Comparison of ENCODE assay signal across 8 cellular contexts in the genomic region with DNA sequence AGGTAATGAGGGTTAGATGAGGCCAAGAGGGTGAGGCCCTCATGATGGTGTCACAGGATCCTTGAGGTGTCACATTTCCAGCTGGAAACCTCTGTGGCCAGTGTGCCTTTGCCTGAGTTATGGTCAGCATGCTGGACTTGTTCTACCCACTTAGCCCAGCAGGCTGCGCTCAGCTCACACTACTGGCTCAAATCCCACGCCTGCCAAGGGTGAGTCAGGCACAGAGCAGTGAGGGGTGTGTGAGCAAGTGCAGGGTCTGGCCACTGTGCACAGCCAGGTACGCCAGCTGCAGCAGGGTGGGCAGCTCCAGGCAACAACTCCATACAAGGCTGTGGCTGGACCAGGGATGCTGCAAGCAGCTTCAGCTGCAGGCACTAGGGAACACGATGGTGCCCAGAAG.
DNase-seq lines count a peak whose midpoint lies in the region; ATAC-seq, FAIRE-seq and TF ChIP-seq lines count a peak whose summit lies in the region.

No MANE protein-coding gene starts in this region.

- no peaks in the 10 kb centered on the region for H3K23me2 ChIP-seq in H9 (ENCODE audit: insufficient read length, low read depth, low read length, poor library complexity, severe bottlenecking)

- peak; percentile 92 for TF ChIP-seq CTCF in H9 (conservative IDR thresholded peaks at IDR 0.05)
- TF ChIP-seq CTCF in ascending aorta (IDR thresholded peaks at IDR 0.05), result peak in 2 of 3 experiments; percentile 7 to 48
- TF ChIP-seq CTCF in HepG2 (CRISPR knock-in tag; IDR thresholded peaks at IDR 0.05), result peak; percentile 94

- CTCF ChIA-PET in HepG2 (lab: Yijun Ruan, JAX; ENCODE audit: low intra/inter-chr PET ratio, low total read pairs), result interaction anchor here (2.3 kb wide), 1 partner anchor 631 kb away, joined by 10 read pairs; no protein-coding TSS in a partner anchor

- H3K27ac ChIP-seq in H9 (ENCODE audit: insufficient read length, low read depth, low read length) (no peak overlapping the region), ascending aorta (no peak overlapping the region), HepG2 (ENCODE audit: extremely low read length, insufficient read depth, low read length) (no peak overlapping the region)

- no peak overlapping the region for H2BK5ac ChIP-seq in H9 (ENCODE audit: insufficient read length, low read length)

- H3K18ac ChIP-seq in H9 (ENCODE audit: insufficient read length, low read depth, low read length), result no peak overlapping the region

- TF ChIP-seq POLR2A in HepG2 (IDR thresholded peaks at IDR 0.05; ENCODE audit: insufficient read depth in 1 of 2, low read depth in 2 of 2, low read length in 2 of 2), result no peak

- in situ Hi-C loops in HepG2 (cut with HindIII; ENCODE audit: extremely low pct_ligation_motif_present, low pct_unique_long_range_greater_than_20kb), result loop anchor here (5.0 to 10.0 kb wide), 2 partner anchors 371 to 634 kb away; no protein-coding TSS in a partner anchor

- no peak overlapping the region for H3T11ph ChIP-seq in H9 (ENCODE audit: low read length)

- H4K20me1 ChIP-seq in H9 (ENCODE audit: control insufficient read depth, insufficient read depth, insufficient read length) (no peaks in the 10 kb centered on the region), HepG2 (ENCODE audit: insufficient read depth, low read length) (no peaks in the 10 kb centered on the region)

- H2BK12ac ChIP-seq in H9 (ENCODE audit: insufficient read length, low read depth, low read length), result no peak overlapping the region

- H3K36me3 ChIP-seq in ascending aorta (no peaks in the 10 kb centered on the region), HepG2 (replicated peaks in 1 of 2; ENCODE audit: control insufficient read depth in 1 of 2, insufficient read depth in 2 of 2, low read length in 2 of 2) (no peaks in the 10 kb centered on the region)

- H3K27me3 Mint-ChIP-seq in H9 (ENCODE audit: low read depth), result no peaks in the 10 kb centered on the region

- TF ChIP-seq RAD21 in HepG2 (CRISPR knock-in tag; IDR thresholded peaks at IDR 0.05), result peak; percentile 86

- POLR2A ChIA-PET in HepG2 (lab: Yijun Ruan, JAX), result no interaction called here

- no peaks in the 10 kb centered on the region for H3K9me3 Mint-ChIP-seq in H9

- peak; percentile 90 for FAIRE-seq in HepG2 (lab: Jason Lieb, UNC)

- H3K4me1 Mint-ChIP-seq in H9, result peaks cover 8 to 9% of the 10 kb centered on the region in 2 experiments

- no peak overlapping the region for H2BK20ac ChIP-seq in H9 (ENCODE audit: low read depth, low read length, poor library complexity, severe bottlenecking)

- peak; percentile 100 for ATAC-seq in HepG2

- no peak overlapping the region for H3K56ac ChIP-seq in H9 (ENCODE audit: insufficient read length, low read depth, low read length)

- TF ChIP-seq EP300 in HepG2 (IDR thresholded peaks at IDR 0.05; ENCODE audit: low read depth in 2 of 2, low read length in 2 of 2) (no peak), HepG2 (CRISPR knock-in tag; IDR thresholded peaks at IDR 0.05; ENCODE audit: borderline replicate concordance) (no peak)

- no peak overlapping the region for H4K91ac ChIP-seq in H9 (ENCODE audit: insufficient read length, low read depth, low read length)

- no peak overlapping the region for H3K4ac ChIP-seq in H9 (ENCODE audit: low read depth, low read length)

- H3K9me3 ChIP-seq in H9 (ENCODE audit: control insufficient read depth, low read depth, low read length) (no peaks in the 10 kb centered on the region), ascending aorta (no peaks in the 10 kb centered on the region), HepG2 (ENCODE audit: low read length) (no peaks in the 10 kb centered on the region)

- H3K23ac ChIP-seq in H9 (ENCODE audit: insufficient read length, low read depth, low read length), result no peak overlapping the region

- H3K4me3 ChIP-seq in ascending aorta (no peak overlapping the region), HepG2 (replicated peaks in 1 of 3; ENCODE audit: insufficient read depth in 1 of 3, low read depth in 2 of 3, low read length in 3 of 3) (no peak overlapping the region)

- no peak overlapping the region for H3K4me2 ChIP-seq in H9 (ENCODE audit: insufficient read depth, insufficient read length, low read length)
- H3K4me2 ChIP-seq in HepG2 (ENCODE audit: low read depth, low read length), result no peak overlapping the region

- H3K79me2 ChIP-seq in H9 (ENCODE audit: insufficient read depth, low read length), result no peaks in the 10 kb centered on the region
- no peaks in the 10 kb centered on the region for H3K79me2 ChIP-seq in HepG2 (ENCODE audit: insufficient read depth, low read length)

- H2BK120ac ChIP-seq in H9 (ENCODE audit: low read depth, low read length, poor library complexity, severe bottlenecking), result no peak overlapping the region

- no peak overlapping the region for H2BK15ac ChIP-seq in H9 (ENCODE audit: low read depth, low read length)

- DNase-seq in D341Med (ENCODE audit: low spot score), result peak; percentile 33
- peak; percentile 88 for DNase-seq in H9
- DNase-seq in ascending aorta (ENCODE audit: low spot score in 2 of 2), result no peak
- peak; percentile 53 for DNase-seq in HepG2 (ENCODE audit: low spot score)
- DNase-seq in activated T-cell treated with anti-CD3 and anti-CD28 coated beads, Interleukin-2, amount 50 U/mL, for 1 hour, result no peak
- no peak for DNase-seq in middle frontal gyrus (ENCODE audit: extremely low spot score, low spot score)
- no peak for DNase-seq in NCI-H187 treated with DMSO at 0.1 percent for 48 hours (lab: John Stamatoyannopoulos, UW)
- no peak for DNase-seq in A172 (ENCODE audit: low spot score)

- no peak overlapping the region for H4K8ac ChIP-seq in H9 (replicated peaks; ENCODE audit: insufficient read length, low read depth, low read length)

- H3K4me1 ChIP-seq in H9 (ENCODE audit: insufficient read depth, low read length) (no peaks in the 10 kb centered on the region), ascending aorta (no peaks in the 10 kb centered on the region), HepG2 (ENCODE audit: insufficient read depth, low read length) (no peaks in the 10 kb centered on the region)

- H3K79me1 ChIP-seq in H9 (ENCODE audit: insufficient read depth, low read depth, low read length, poor library complexity, severe bottlenecking), result no peaks in the 10 kb centered on the region

- no peaks in the 10 kb centered on the region for H3K27me3 ChIP-seq in H9 (ENCODE audit: insufficient read depth, low read length)
- H3K27me3 ChIP-seq in ascending aorta, result no peaks in the 10 kb centered on the region
- H3K27me3 ChIP-seq in HepG2 (ENCODE audit: control insufficient read depth in 1 of 2, insufficient read depth in 2 of 2, low read length in 2 of 2), result no peaks in the 10 kb centered on the region

- H3K4me3 Mint-ChIP-seq in H9, result no peak overlapping the region

- H2AK5ac ChIP-seq in H9 (ENCODE audit: insufficient read length, low read length), result no peak overlapping the region

- no peak overlapping the region for H3K27ac Mint-ChIP-seq in H9

- no peak overlapping the region for H4K5ac ChIP-seq in H9 (ENCODE audit: insufficient read length, low read depth, low read length)

- H2AFZ ChIP-seq in H9 (ENCODE audit: low read length), result no peak overlapping the region
- no peak overlapping the region for H2AFZ ChIP-seq in HepG2 (ENCODE audit: low read length)

- H3K36me3 Mint-ChIP-seq in H9 (ENCODE audit: insufficient read depth in 1 of 3, low read depth in 3 of 3), result no peaks in the 10 kb centered on the region

- H3K14ac ChIP-seq in H9 (ENCODE audit: insufficient read depth, low read length), result no peak overlapping the region

- no TSS peak for BruUV-seq in HepG2 (replicated peaks; lab: Mats Ljungman, UMichigan)

- H3K9ac ChIP-seq in H9 (ENCODE audit: extremely low read depth, insufficient read length, low read length) (no peak overlapping the region), HepG2 (ENCODE audit: insufficient read depth, low read depth, low read length) (no peak overlapping the region)

- no CpG with 5 or more reads among the region's 4 CpGs for WGBS in H9 (ENCODE audit: extremely low coverage, insufficient read length, low lambda C conversion rate)
- 21% methylated on average over 3 of the region's 4 CpGs for WGBS in HepG2 (ENCODE audit: low lambda C conversion rate)

- intact Hi-C loops in ascending aorta (cut with DNase I) (loop anchor here (2.0 to 5.0 kb wide), 2 partner anchors 374 to 631 kb away; no protein-coding TSS in a partner anchor), HepG2 (cut with micrococcal nuclease; ENCODE audit: unreplicated experiment) (loop anchor here (1.0 to 5.0 kb wide), 4 partner anchors 373 to 824 kb away; no protein-coding TSS in a partner anchor)

TF ChIP-seq in HepG2, 621 proteins besides CTCF, POLR2A, EP300 and RAD21 (continues in another document):
- TF ChIP-seq TGIF2 (CRISPR knock-in tag; IDR thresholded peaks at IDR 0.05) (no peak), ZNF33B (CRISPR knock-in tag; IDR thresholded peaks at IDR 0.05) (no peak), ZNF251 (CRISPR knock-in tag; IDR thresholded peaks at IDR 0.05) (no peak)
- TF ChIP-seq, protein P1, sequence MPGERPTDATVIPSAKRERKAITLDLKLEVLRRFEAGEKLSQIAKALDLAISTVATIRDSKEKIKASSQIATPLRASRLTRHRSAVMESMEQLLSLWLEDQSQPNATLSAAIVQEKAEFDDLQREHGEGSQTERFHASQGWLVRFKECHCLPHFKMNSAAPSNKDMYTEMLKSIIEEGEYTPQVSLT (CRISPR knock-in tag; IDR thresholded peaks at IDR 0.05; ENCODE audit: borderline replicate concordance, low read depth), result no peak
- TF ChIP-seq, protein P2, sequence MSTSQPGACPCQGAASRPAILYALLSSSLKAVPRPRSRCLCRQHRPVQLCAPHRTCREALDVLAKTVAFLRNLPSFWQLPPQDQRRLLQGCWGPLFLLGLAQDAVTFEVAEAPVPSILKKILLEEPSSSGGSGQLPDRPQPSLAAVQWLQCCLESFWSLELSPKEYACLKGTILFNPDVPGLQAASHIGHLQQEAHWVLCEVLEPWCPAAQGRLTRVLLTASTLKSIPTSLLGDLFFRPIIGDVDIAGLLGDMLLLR (CRISPR knock-in tag; IDR thresholded peaks at IDR 0.05), result no peak
- TF ChIP-seq, protein P3, sequence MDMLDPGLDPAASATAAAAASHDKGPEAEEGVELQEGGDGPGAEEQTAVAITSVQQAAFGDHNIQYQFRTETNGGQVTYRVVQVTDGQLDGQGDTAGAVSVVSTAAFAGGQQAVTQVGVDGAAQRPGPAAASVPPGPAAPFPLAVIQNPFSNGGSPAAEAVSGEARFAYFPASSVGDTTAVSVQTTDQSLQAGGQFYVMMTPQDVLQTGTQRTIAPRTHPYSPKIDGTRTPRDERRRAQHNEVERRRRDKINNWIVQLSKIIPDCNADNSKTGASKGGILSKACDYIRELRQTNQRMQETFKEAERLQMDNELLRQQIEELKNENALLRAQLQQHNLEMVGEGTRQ (IDR thresholded peaks at IDR 0.05; ENCODE audit: low read depth, low read length), result no peak
- TF ChIP-seq, protein P3 (CRISPR knock-in tag; IDR thresholded peaks at IDR 0.05; ENCODE audit: borderline replicate concordance), result no peak

Comparison
In these comparisons a context has a peak if more than half of its experiments do, and no peak if none do; other contexts are left out.
1. DNase-seq: peak in D341Med (single experiment), H9 (single experiment) and HepG2 (single experiment); none in ascending aorta (0 of 2), activated T-cell treated with anti-CD3 and anti-CD28 coated beads, Interleukin-2, amount 50 U/mL, for 1 hour (single experiment), middle frontal gyrus (single experiment), NCI-H187 treated with DMSO at 0.1 percent for 48 hours (single experiment) and A172 (single experiment).
2. CTCF ChIP-seq: peak in every context shown above with its lines; median percentile 94 in HepG2; 92 in H9; 28 in ascending aorta.